2 cellular contexts compared by ENCODE assay signal in genomic region chr10:60896033-60896432, GRCh38.
A peak's percentile ranks its signal among the peaks of the same experiment; 100 is the strongest.
TF ChIP-seq lines count a peak whose summit lies in the region.

No MANE protein-coding gene starts in this region.

TF ChIP-seq in liver, 16 proteins besides CTCF, POLR2A, EP300 and RAD21:
- TF ChIP-seq JUND (IDR thresholded peaks at IDR 0.05) (no peak), REST (IDR thresholded peaks at IDR 0.05) (no peak), RXRA (IDR thresholded peaks at IDR 0.05) (no peak), TAF1 (conservative IDR thresholded peaks at IDR 0.05) (no peak), HNF4G (IDR thresholded peaks at IDR 0.05) (no peak), FOXA2 (IDR thresholded peaks at IDR 0.05) (no peak), NR2F2 (IDR thresholded peaks at IDR 0.05) (peak; percentile 58)

TF ChIP-seq in HepG2, 621 proteins besides CTCF, POLR2A, EP300 and RAD21:
- TF ChIP-seq TFDP1 (CRISPR knock-in tag; IDR thresholded peaks at IDR 0.05; ENCODE audit: borderline replicate concordance), result no peak
- TF ChIP-seq ZHX1 (CRISPR knock-in tag; IDR thresholded peaks at IDR 0.05; ENCODE audit: low read depth), result no peak
- TF ChIP-seq ELF4 (CRISPR knock-in tag; IDR thresholded peaks at IDR 0.05; ENCODE audit: borderline replicate concordance), result no peak
- no peak for TF ChIP-seq ZNF264 (CRISPR knock-in tag; IDR thresholded peaks at IDR 0.05)
- no peak for TF ChIP-seq ZNF563 (CRISPR knock-in tag; IDR thresholded peaks at IDR 0.05)
- no peak for TF ChIP-seq HCFC1 (IDR thresholded peaks at IDR 0.05; ENCODE audit: low read depth, low read length)
- no peak for TF ChIP-seq ZNF280B (CRISPR knock-in tag; IDR thresholded peaks at IDR 0.05; ENCODE audit: borderline replicate concordance)
- no peak for TF ChIP-seq SP2 (CRISPR knock-in tag; IDR thresholded peaks at IDR 0.05)
- no peak for TF ChIP-seq USF2 (IDR thresholded peaks at IDR 0.05; ENCODE audit: low read depth, low read length)
- TF ChIP-seq USF2 (CRISPR knock-in tag; IDR thresholded peaks at IDR 0.05; ENCODE audit: borderline replicate concordance), result no peak
- TF ChIP-seq MAF1 (CRISPR knock-in tag; IDR thresholded peaks at IDR 0.05; ENCODE audit: borderline replicate concordance), result no peak
- TF ChIP-seq MBD4 (IDR thresholded peaks at IDR 0.05; ENCODE audit: borderline replicate concordance, low read length), result no peak
- no peak for TF ChIP-seq KDM3A (CRISPR knock-in tag; IDR thresholded peaks at IDR 0.05; ENCODE audit: low read depth)
- TF ChIP-seq ZNF230 (CRISPR knock-in tag; IDR thresholded peaks at IDR 0.05), result no peak
- TF ChIP-seq SYNCRIP (IDR thresholded peaks at IDR 0.05; ENCODE audit: insufficient read depth, low read depth, low read length), result no peak
- TF ChIP-seq SMARCC2 (IDR thresholded peaks at IDR 0.05), result no peak
- TF ChIP-seq HDAC6 (IDR thresholded peaks at IDR 0.05; ENCODE audit: low read depth, low read length), result no peak
